ENCODE assay signal across 15 cellular contexts in genomic region chr2:209696836-209697711, GRCh38.
A peak's percentile ranks its signal among the peaks of the same experiment; 100 is the strongest.
DNase-seq lines count a peak whose midpoint lies in the region; ATAC-seq, FAIRE-seq and TF ChIP-seq lines count a peak whose summit lies in the region.
"Had no signal": no experiment of that assay in that cellular context is flagged by ENCODE, and none has a peak within 500 bp of the region (broad histone marks: within the 10 kb centered on the region; RNA-seq: fewer than 3 reads in every experiment).

No MANE protein-coding gene starts in this region.

- H3K27me3 Mint-ChIP-seq in activated naive CD4-positive, alpha-beta T cell treated with anti-CD3 and anti-CD28 coated beads, Interleukin-2, amount 10 ng/mL, durations not matched to agents 7 days and 5 days = no peaks in the 10 kb centered on the region
- H3K27me3 Mint-ChIP-seq in activated CD8-positive, alpha-beta T cell treated with anti-CD3 and anti-CD28 coated beads, Interleukin-2, amount 10 ng/mL, durations not matched to agents 7 days and 5 days (ENCODE audit: low read depth) = no peaks in the 10 kb centered on the region
- H3K27me3 Mint-ChIP-seq: CD4-positive, alpha-beta T cell; central memory CD8-positive, alpha-beta T cell had no signal

- ATAC-seq in GM19397 (IDR thresholded peaks at IDR 0.05; ENCODE audit: unreplicated experiment) (peak; percentile 65), HG02943 (IDR thresholded peaks at IDR 0.05; ENCODE audit: low read depth, unreplicated experiment) (peak; percentile 70), gastrocnemius medialis (no peak)
- ATAC-seq in activated CD8-positive, alpha-beta T cell treated with anti-CD3 and anti-CD28 coated beads, Interleukin-2, amount 10 ng/mL, durations not matched to agents 7 days and 5 days = no peak
- ATAC-seq: mucosa of descending colon had no signal

- H3K4me1 Mint-ChIP-seq in activated naive CD4-positive, alpha-beta T cell treated with anti-CD3 and anti-CD28 coated beads, Interleukin-2, amount 10 ng/mL, durations not matched to agents 7 days and 5 days = peaks cover 6% of the 10 kb centered on the region
- no peaks in the 10 kb centered on the region for H3K4me1 Mint-ChIP-seq in activated CD8-positive, alpha-beta T cell treated with anti-CD3 and anti-CD28 coated beads, Interleukin-2, amount 10 ng/mL, durations not matched to agents 7 days and 5 days (ENCODE audit: low read depth)
- H3K4me1 Mint-ChIP-seq: central memory CD8-positive, alpha-beta T cell had no signal

- no peaks in the 10 kb centered on the region for H3K36me3 ChIP-seq in gastrocnemius medialis
- H3K36me3 ChIP-seq in tibial nerve = peaks cover 0 to 5% (median 0%) of the 10 kb centered on the region in 3 donors

- intact Hi-C loops in gastrocnemius medialis (cut with DNase I; ENCODE audit: low total_unique reads) = no loop called here

- DNase-seq in GM12891 (ENCODE audit: insufficient read length, low spot score) (no peak), NCI-H2227 (lab: John Stamatoyannopoulos, UW; ENCODE audit: unreplicated experiment) (peak; percentile 33), gastrocnemius medialis (no peak), tibial nerve (ENCODE audit: low spot score in 2 of 2) (no peak)
- DNase-seq in activated naive CD4-positive, alpha-beta T cell treated with anti-CD3 and anti-CD28 coated beads, Interleukin-2, amount 10 ng/mL, durations not matched to agents 7 days and 5 days = no peak
- DNase-seq in activated CD8-positive, alpha-beta T cell treated with anti-CD3 and anti-CD28 coated beads, Interleukin-2, amount 10 ng/mL, durations not matched to agents 7 days and 5 days = no peak
- DNase-seq: CD4-positive, alpha-beta T cell; mucosa of descending colon; NCI-H1105; stimulated activated CD4-positive, alpha-beta T cell treated with anti-CD3 and anti-CD28 coated beads, Interleukin-12 subunit alpha, Interleukin-12 subunit beta, amount 100 ng/mL, for 4 hours had no signal

- peak; percentile 82 for FAIRE-seq in GM12891 (lab: Jason Lieb, UNC)
- FAIRE-seq: H1 had no signal

- H3K4me1 ChIP-seq in gastrocnemius medialis (no peaks in the 10 kb centered on the region), tibial nerve (no peaks in the 10 kb centered on the region)
- H3K4me1 ChIP-seq: SJCRH30 had no signal

- TF ChIP-seq CTCF in gastrocnemius medialis (IDR thresholded peaks at IDR 0.05 in 4 of 5, conservative IDR thresholded peaks at IDR 0.05 in 1 of 5) (no peak), tibial nerve (IDR thresholded peaks at IDR 0.05) (no peak)

- WGBS in tibial nerve, 2 donors = 51 to 57% methylated on average over 8 of the region's 8 CpGs

- no peak overlapping the region for H3K4me3 ChIP-seq in gastrocnemius medialis
- H3K4me3 ChIP-seq in tibial nerve = no peak overlapping the region
- H3K4me3 ChIP-seq: mucosa of descending colon, SJCRH30 had no signal

- H3K36me3 Mint-ChIP-seq in activated naive CD4-positive, alpha-beta T cell treated with anti-CD3 and anti-CD28 coated beads, Interleukin-2, amount 10 ng/mL, durations not matched to agents 7 days and 5 days = no peaks in the 10 kb centered on the region
- H3K36me3 Mint-ChIP-seq in activated CD8-positive, alpha-beta T cell treated with anti-CD3 and anti-CD28 coated beads, Interleukin-2, amount 10 ng/mL, durations not matched to agents 7 days and 5 days (ENCODE audit: low read depth) = no peaks in the 10 kb centered on the region

- peaks cover 3% of the 10 kb centered on the region for H3K9me3 Mint-ChIP-seq in activated naive CD4-positive, alpha-beta T cell treated with anti-CD3 and anti-CD28 coated beads, Interleukin-2, amount 10 ng/mL, durations not matched to agents 7 days and 5 days
- no peaks in the 10 kb centered on the region for H3K9me3 Mint-ChIP-seq in activated CD8-positive, alpha-beta T cell treated with anti-CD3 and anti-CD28 coated beads, Interleukin-2, amount 10 ng/mL, durations not matched to agents 7 days and 5 days (ENCODE audit: insufficient read depth)
- H3K9me3 Mint-ChIP-seq: CD4-positive, alpha-beta T cell; central memory CD8-positive, alpha-beta T cell had no signal

- H3K4me3 Mint-ChIP-seq in activated naive CD4-positive, alpha-beta T cell treated with anti-CD3 and anti-CD28 coated beads, Interleukin-2, amount 10 ng/mL, durations not matched to agents 7 days and 5 days = no peak overlapping the region
- H3K4me3 Mint-ChIP-seq in activated CD8-positive, alpha-beta T cell treated with anti-CD3 and anti-CD28 coated beads, Interleukin-2, amount 10 ng/mL, durations not matched to agents 7 days and 5 days = no peak overlapping the region
- H3K4me3 Mint-ChIP-seq: CD4-positive, alpha-beta T cell; central memory CD8-positive, alpha-beta T cell had no signal

- H3K27ac Mint-ChIP-seq in activated naive CD4-positive, alpha-beta T cell treated with anti-CD3 and anti-CD28 coated beads, Interleukin-2, amount 10 ng/mL, durations not matched to agents 7 days and 5 days = no peak overlapping the region
- no peak overlapping the region for H3K27ac Mint-ChIP-seq in activated CD8-positive, alpha-beta T cell treated with anti-CD3 and anti-CD28 coated beads, Interleukin-2, amount 10 ng/mL, durations not matched to agents 7 days and 5 days
- H3K27ac Mint-ChIP-seq: CD4-positive, alpha-beta T cell had no signal

- POLR2A ChIA-PET in activated CD8-positive, alpha-beta T cell treated with anti-CD3 and anti-CD28 coated beads, Interleukin-2, amount 10 ng/mL, durations not matched to agents 7 days and 5 days (lab: Charles Lee) = no interaction called here

- H3K27me3 ChIP-seq in gastrocnemius medialis = no peaks in the 10 kb centered on the region
- no peaks in the 10 kb centered on the region for H3K27me3 ChIP-seq in tibial nerve
- H3K27me3 ChIP-seq: SJCRH30 had no signal

- no peak overlapping the region for H3K27ac ChIP-seq in gastrocnemius medialis
- H3K27ac ChIP-seq in tibial nerve = no peak overlapping the region
- H3K27ac ChIP-seq: SJCRH30 had no signal

- CTCF ChIA-PET in activated naive CD4-positive, alpha-beta T cell treated with anti-CD3 and anti-CD28 coated beads, Interleukin-2, amount 10 ng/mL, durations not matched to agents 7 days and 5 days (lab: Charles Lee) = no interaction called here
- CTCF ChIA-PET in activated CD8-positive, alpha-beta T cell treated with anti-CD3 and anti-CD28 coated beads, Interleukin-2, amount 10 ng/mL, durations not matched to agents 7 days and 5 days (lab: Charles Lee) = no interaction called here

- no peak for TF ChIP-seq EP300 in tibial nerve (IDR thresholded peaks at IDR 0.05)

- in situ Hi-C loops in gastrocnemius medialis (cut with MboI; ENCODE audit: low sequenced_read_pairs in 4 of 4) = no loop called here

- no peak for TF ChIP-seq POLR2A in GM12891 (IDR thresholded peaks at IDR 0.05; ENCODE audit: low read depth, low read length)
- TF ChIP-seq POLR2A in gastrocnemius medialis (IDR thresholded peaks at IDR 0.05) = no peak
- TF ChIP-seq POLR2A in tibial nerve (IDR thresholded peaks at IDR 0.05) = no peak

- no peaks in the 10 kb centered on the region for H3K9me3 ChIP-seq in gastrocnemius medialis
- H3K9me3 ChIP-seq in tibial nerve = no peaks in the 10 kb centered on the region
- H3K9me3 ChIP-seq: mucosa of descending colon, SJCRH30 had no signal

TF ChIP-seq in GM12891, 5 proteins besides CTCF, POLR2A, EP300 and RAD21:
- no peak for TF ChIP-seq POU2F2 (IDR thresholded peaks at IDR 0.05; ENCODE audit: low read depth, low read length)
- peak; percentile 83 for TF ChIP-seq SPI1 (IDR thresholded peaks at IDR 0.05; ENCODE audit: low read depth, low read length)

Comparison
In these comparisons a context has a peak if more than half of its experiments do, and no peak if none do; other contexts are left out.
1. ATAC-seq: peak in GM19397 (single experiment) and HG02943 (single experiment); none in gastrocnemius medialis (0 of 2) and activated CD8-positive, alpha-beta T cell treated with anti-CD3 and anti-CD28 coated beads, Interleukin-2, amount 10 ng/mL, durations not matched to agents 7 days and 5 days (single experiment).